ENCODE assay signal across 12 cellular contexts in the genomic region with DNA sequence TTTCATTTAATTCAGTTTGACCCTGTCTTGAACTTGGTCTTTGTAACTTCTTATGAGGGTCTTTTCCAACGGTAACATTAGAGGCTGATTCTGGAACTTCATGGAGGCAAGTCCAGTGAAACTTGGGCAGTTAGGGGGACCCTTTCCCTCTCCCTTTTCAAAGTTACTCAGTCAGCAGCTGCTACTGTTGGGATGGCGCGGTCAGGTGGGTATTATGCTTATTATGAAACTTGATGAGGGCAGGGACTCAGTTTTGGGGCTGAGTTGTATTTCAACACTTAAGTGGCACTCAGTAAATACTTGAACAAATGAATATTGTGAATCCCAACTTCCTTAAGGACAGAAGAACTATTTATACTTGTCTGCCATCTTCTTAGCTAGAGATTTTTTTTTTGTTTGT. TPM values are rescaled to one million over a fixed set of nuclear protein-coding genes. Genes with fewer than 3 reads are reported as not detected.
A peak's percentile ranks its signal among the peaks of the same experiment; 100 is the strongest.
DNase-seq lines count a peak whose midpoint lies in the region; ATAC-seq and TF ChIP-seq lines count a peak whose summit lies in the region.
"Had no signal": no experiment of that assay in that cellular context is flagged by ENCODE, and none has a peak within 500 bp of the region (broad histone marks: within the 10 kb centered on the region; RNA-seq: fewer than 3 reads in every experiment).

No MANE protein-coding gene starts in this region.

- H3K9me3 Mint-ChIP-seq in activated T-cell treated with anti-CD3 and anti-CD28 coated beads, Interleukin-2, amount 50 U/mL, for 24 hours, result peaks cover 9% of the 10 kb centered on the region
- H3K9me3 Mint-ChIP-seq in effector memory CD8-positive, alpha-beta T cell, result no peaks in the 10 kb centered on the region
- peaks cover 3% of the 10 kb centered on the region for H3K9me3 Mint-ChIP-seq in stimulated activated effector memory CD8-positive, alpha-beta T cell treated with anti-CD3 and anti-CD28 coated beads, Interleukin-12 subunit alpha, Interleukin-12 subunit beta, amount 100 ng/mL, for 72 hours

- no peak overlapping the region for H3K14ac ChIP-seq in mesenchymal stem cell (ENCODE audit: low read length in 2 of 2)

- H2BK15ac ChIP-seq in mesenchymal stem cell (ENCODE audit: low read depth, poor library complexity, severe bottlenecking), result no peak overlapping the region

- H3K23ac ChIP-seq in mesenchymal stem cell (ENCODE audit: low read length in 2 of 2), result no peak overlapping the region

- H2AK5ac ChIP-seq in mesenchymal stem cell (ENCODE audit: low read length, severe bottlenecking), result no peak overlapping the region

- no peaks in the 10 kb centered on the region for H3K27me3 ChIP-seq in OCI-LY1 (ENCODE audit: insufficient read depth, low read length)
- no peaks in the 10 kb centered on the region for H3K27me3 ChIP-seq in mesenchymal stem cell (ENCODE audit: control insufficient read depth in 1 of 2, insufficient read depth in 1 of 2, low read length in 2 of 2)
- H3K27me3 ChIP-seq: colonic mucosa had no signal

- 62% methylated on average over 1 of the region's 3 CpGs for WGBS in mesenchymal stem cell

- no peak for TF ChIP-seq CTCF in OCI-LY1 (IDR thresholded peaks at IDR 0.05; ENCODE audit: low read length)

- DNase-seq in activated T-cell treated with anti-CD3 and anti-CD28 coated beads, Interleukin-2, amount 50 U/mL, for 24 hours, result no peak
- DNase-seq in activated T-cell treated with anti-CD3 and anti-CD28 coated beads, Interleukin-2, amount 50 U/mL, for 48 hours, result no peak
- DNase-seq in effector memory CD8-positive, alpha-beta T cell, result no peak
- DNase-seq in stimulated activated effector memory CD8-positive, alpha-beta T cell treated with anti-CD3 and anti-CD28 coated beads, Interleukin-12 subunit alpha, Interleukin-12 subunit beta, amount 100 ng/mL, for 72 hours (ENCODE audit: low spot score in 2 of 2), result no peak
- DNase-seq in mesenchymal stem cell (no peak), NCI-H2107 treated with DMSO at 0.1 percent for 48 hours (lab: John Stamatoyannopoulos, UW; ENCODE audit: unreplicated experiment) (no peak)
- DNase-seq: colonic mucosa, foreskin melanocyte, NCI-H446 had no signal

- H3F3A ChIP-seq in OCI-LY1 (ENCODE audit: insufficient read depth, low read length), result no peaks in the 10 kb centered on the region; the same call in 1 of the 2 replicates

- no peak overlapping the region for H4K8ac ChIP-seq in mesenchymal stem cell (ENCODE audit: low read length)

- H3K4me3 ChIP-seq in OCI-LY1 (ENCODE audit: low read depth, low read length, poor library complexity, severe bottlenecking), result no peak overlapping the region
- no peak overlapping the region for H3K4me3 ChIP-seq in mesenchymal stem cell (ENCODE audit: insufficient read depth in 1 of 2, low read depth in 1 of 2, low read length in 2 of 2)
- H3K4me3 ChIP-seq: colonic mucosa, skin epidermis had no signal

- H2BK5ac ChIP-seq in mesenchymal stem cell (ENCODE audit: low read depth, low read length, poor library complexity, severe bottlenecking), result no peak overlapping the region

- H3K27ac Mint-ChIP-seq in activated T-cell treated with anti-CD3 and anti-CD28 coated beads, Interleukin-2, amount 50 U/mL, for 24 hours, result peak overlapping the region; percentile 94
- peak overlapping the region in 1 of 2 donors; percentile 69 for H3K27ac Mint-ChIP-seq in effector memory CD8-positive, alpha-beta T cell
- H3K27ac Mint-ChIP-seq in stimulated activated effector memory CD8-positive, alpha-beta T cell treated with anti-CD3 and anti-CD28 coated beads, Interleukin-12 subunit alpha, Interleukin-12 subunit beta, amount 100 ng/mL, for 72 hours, result peak overlapping the region; percentile 13

- H4K91ac ChIP-seq in mesenchymal stem cell (ENCODE audit: low read length), result no peak overlapping the region

- ATAC-seq in effector memory CD8-positive, alpha-beta T cell (replicated peaks), result no peak
- ATAC-seq in stimulated activated effector memory CD8-positive, alpha-beta T cell treated with anti-CD3 and anti-CD28 coated beads, Interleukin-12 subunit alpha, Interleukin-12 subunit beta, amount 100 ng/mL, for 72 hours, result no peak
- ATAC-seq in GM21367 (IDR thresholded peaks at IDR 0.05; ENCODE audit: unreplicated experiment), result no peak

- peaks cover 95% of the 10 kb centered on the region for H3K4me1 Mint-ChIP-seq in activated T-cell treated with anti-CD3 and anti-CD28 coated beads, Interleukin-2, amount 50 U/mL, for 24 hours (ENCODE audit: low read depth)
- H3K4me1 Mint-ChIP-seq in effector memory CD8-positive, alpha-beta T cell (ENCODE audit: low read depth in 2 of 2), result peaks cover 67 to 87% of the 10 kb centered on the region in 2 donors
- peaks cover 86% of the 10 kb centered on the region for H3K4me1 Mint-ChIP-seq in stimulated activated effector memory CD8-positive, alpha-beta T cell treated with anti-CD3 and anti-CD28 coated beads, Interleukin-12 subunit alpha, Interleukin-12 subunit beta, amount 100 ng/mL, for 72 hours

- H3K36me3 Mint-ChIP-seq in activated T-cell treated with anti-CD3 and anti-CD28 coated beads, Interleukin-2, amount 50 U/mL, for 24 hours (ENCODE audit: low read depth), result peaks cover 47% of the 10 kb centered on the region
- H3K36me3 Mint-ChIP-seq in effector memory CD8-positive, alpha-beta T cell (ENCODE audit: insufficient read depth), result peaks cover 18% of the 10 kb centered on the region
- H3K36me3 Mint-ChIP-seq in stimulated activated effector memory CD8-positive, alpha-beta T cell treated with anti-CD3 and anti-CD28 coated beads, Interleukin-12 subunit alpha, Interleukin-12 subunit beta, amount 100 ng/mL, for 72 hours, result no peaks in the 10 kb centered on the region

- H2AFZ ChIP-seq in OCI-LY1 (ENCODE audit: low read length) (no peak overlapping the region), mesenchymal stem cell (ENCODE audit: low read depth, low read length) (no peak overlapping the region)

- no peak overlapping the region for H3K18ac ChIP-seq in mesenchymal stem cell (ENCODE audit: low read depth in 1 of 2, low read length in 2 of 2)

- peaks cover 30% of the 10 kb centered on the region for H3K36me3 ChIP-seq in OCI-LY1 (ENCODE audit: insufficient read depth, low read length)
- H3K36me3 ChIP-seq in mesenchymal stem cell (ENCODE audit: control insufficient read depth in 1 of 2, insufficient read depth in 2 of 2, low read depth in 1 of 2, low read length in 2 of 2), result no peaks in the 10 kb centered on the region
- H3K36me3 ChIP-seq: colonic mucosa had no signal

- peak overlapping the region in 1 of 2 experiments; percentile 54 for H2BK12ac ChIP-seq in mesenchymal stem cell (ENCODE audit: low read length in 2 of 2)

- H3K4me1 ChIP-seq in OCI-LY1 (ENCODE audit: insufficient read depth, low read length, severe bottlenecking) (peaks cover 78% of the 10 kb centered on the region), mesenchymal stem cell (ENCODE audit: control insufficient read depth, insufficient read depth, low read depth, low read length) (peaks cover 10% of the 10 kb centered on the region)

- H4K20me1 ChIP-seq in OCI-LY1 (ENCODE audit: insufficient read depth, low read length), result 0 out of 2 replicates have a peak, but pooled peaks cover 2% of the 10 kb centered on the region

- H3K9ac ChIP-seq in OCI-LY1 (ENCODE audit: low read length) (no peak overlapping the region), mesenchymal stem cell (ENCODE audit: low read length) (no peak overlapping the region)

- H3K9me3 ChIP-seq in OCI-LY1 (ENCODE audit: low read length) (peaks cover 5% of the 10 kb centered on the region; the same call in 1 of the 2 replicates), mesenchymal stem cell (ENCODE audit: control insufficient read depth, low read length) (no peaks in the 10 kb centered on the region)
- H3K9me3 ChIP-seq: colonic mucosa had no signal

- peak overlapping the region; percentile 62 for H3K4me2 ChIP-seq in OCI-LY1 (ENCODE audit: low read length)
- no peak overlapping the region for H3K4me2 ChIP-seq in mesenchymal stem cell (ENCODE audit: low read length, poor library complexity, severe bottlenecking)

- H3K4ac ChIP-seq in mesenchymal stem cell (ENCODE audit: low read depth in 1 of 2, low read length in 2 of 2), result no peak overlapping the region

- H3K79me1 ChIP-seq in mesenchymal stem cell (replicated peaks; ENCODE audit: low read length, poor library complexity, severe bottlenecking), result peaks cover 2% of the 10 kb centered on the region

- H3K9me2 ChIP-seq in OCI-LY1 (ENCODE audit: low read depth, low read length), result no peaks in the 10 kb centered on the region

- H3K27ac ChIP-seq in OCI-LY1 (ENCODE audit: low read depth, low read length, poor library complexity, severe bottlenecking) (peak overlapping the region; percentile 74), mesenchymal stem cell (ENCODE audit: low read length, poor library complexity, severe bottlenecking) (no peak overlapping the region)

- peak overlapping the region; percentile 78 for H3K4me3 Mint-ChIP-seq in activated T-cell treated with anti-CD3 and anti-CD28 coated beads, Interleukin-2, amount 50 U/mL, for 24 hours
- H3K4me3 Mint-ChIP-seq in effector memory CD8-positive, alpha-beta T cell, result peak overlapping the region; percentile 60 to 82
- peak overlapping the region; percentile 45 for H3K4me3 Mint-ChIP-seq in stimulated activated effector memory CD8-positive, alpha-beta T cell treated with anti-CD3 and anti-CD28 coated beads, Interleukin-12 subunit alpha, Interleukin-12 subunit beta, amount 100 ng/mL, for 72 hours

- H3K79me2 ChIP-seq in OCI-LY1 (ENCODE audit: insufficient read depth, low read length), result peaks cover 100% of the 10 kb centered on the region

- H2BK120ac ChIP-seq in mesenchymal stem cell (ENCODE audit: low read depth, low read length), result no peak overlapping the region

- no peaks in the 10 kb centered on the region for H3K27me3 Mint-ChIP-seq in activated T-cell treated with anti-CD3 and anti-CD28 coated beads, Interleukin-2, amount 50 U/mL, for 24 hours
- no peaks in the 10 kb centered on the region for H3K27me3 Mint-ChIP-seq in effector memory CD8-positive, alpha-beta T cell

RNA-seq across cellular contexts. Expression of gene TOP1, which starts 20.8 kb away (rescaled TPM):
- 68.4 TPM for polyA plus RNA-seq in mesenchymal stem cell (2013, experiment 1 of 2)
- polyA plus RNA-seq in mesenchymal stem cell (2013, experiment 2 of 2), result 65.1 TPM
